ENCODE assay signal across 8 cellular contexts in genomic region chrX:78886550-78886949, GRCh38. TPM values are rescaled to one million over a fixed set of nuclear protein-coding genes. Genes with fewer than 3 reads are reported as not detected.
DNase-seq lines count a peak whose midpoint lies in the region; ATAC-seq and TF ChIP-seq lines count a peak whose summit lies in the region.

No MANE protein-coding gene starts in this region.

- H3K9me3 ChIP-seq in Panc1 (ENCODE audit: control insufficient read depth, insufficient read depth, low read depth, low read length): no peaks in the 10 kb centered on the region

- BruUV-seq in Panc1 (replicated peaks; lab: Mats Ljungman, UMichigan): no TSS peak

- H3K36me3 ChIP-seq in Panc1 (ENCODE audit: control insufficient read depth, insufficient read depth, low read length): no peaks in the 10 kb centered on the region

- POLR2A ChIA-PET in AG04449 (lab: Yijun Ruan, JAX): no interaction called here
- POLR2A ChIA-PET in Panc1 (lab: Charles Lee): no interaction called here

- DNase-seq in AG04449 (ENCODE audit: low read depth, low spot score) (no peak), GM13976 (ENCODE audit: low spot score) (peak; percentile 12), Panc1 (ENCODE audit: low read depth, low spot score) (peak; percentile 0), inferior parietal cortex (ENCODE audit: extremely low spot score) (peak; percentile 5), AG08396 (ENCODE audit: low spot score) (no peak), cerebellum (ENCODE audit: low spot score) (no peak), NCI-H187 (lab: John Stamatoyannopoulos, UW) (no peak)
- no peak for DNase-seq in activated CD4-positive, alpha-beta T cell treated with anti-CD3 and anti-CD28 coated beads, Interleukin-2, amount 50 U/mL, for 1 hour

- ATAC-seq in Panc1: 0 out of 2 replicates have a peak, but pooled peaks have one; percentile 58

- CTCF ChIA-PET in AG04449 (lab: Yijun Ruan, JAX): interaction anchor here (0.7 to 1.0 kb wide), 3 partner anchors 291 to 331 kb away, joined by 3 to 6 read pairs (median 4); no protein-coding TSS in a partner anchor
- CTCF ChIA-PET in Panc1 (lab: Charles Lee): no interaction called here

- H3K4me1 ChIP-seq in Panc1 (ENCODE audit: control insufficient read depth, insufficient read depth, low read length): no peaks in the 10 kb centered on the region

- H3K27me3 ChIP-seq in Panc1 (ENCODE audit: control insufficient read depth, insufficient read depth, low read length): no peaks in the 10 kb centered on the region

- H3K27ac ChIP-seq in Panc1 (ENCODE audit: low read length): no peak overlapping the region

- no peak overlapping the region for H3K4me3 ChIP-seq in AG04449 (ENCODE audit: low read depth, low read length)
- no peak overlapping the region for H3K4me3 ChIP-seq in Panc1 (ENCODE audit: low read depth in 2 of 2, low read length in 2 of 2)

- in situ Hi-C loops in GM13976 (cut with MboI; ENCODE audit: low sequenced_read_pairs, unreplicated experiment) (no loop called here), Panc1 (cut with HindIII; ENCODE audit: low pct_unique_long_range_greater_than_20kb, low sequenced_read_pairs) (no loop called here)

- TF ChIP-seq CTCF in AG04449 (IDR thresholded peaks at IDR 0.05; ENCODE audit: insufficient read depth, low read length, missing control alignments): peak; percentile 17
- peak; percentile 21 for TF ChIP-seq CTCF in GM13976 (IDR thresholded peaks at IDR 0.05; ENCODE audit: borderline replicate concordance, control extremely low read depth, extremely low read depth, insufficient read depth, missing control alignments)
- TF ChIP-seq CTCF in Panc1 (IDR thresholded peaks at IDR 0.05): peak; percentile 38; the same call in 1 of the 2 replicates

- intact Hi-C loops in Panc1 (cut with micrococcal nuclease; ENCODE audit: unreplicated experiment): no loop called here

RNA-seq across cellular contexts. Expression of gene P2RY10, which starts 58.6 kb away (rescaled TPM):
- not detected for total RNA-seq in Panc1 (2021; ENCODE audit: unreplicated experiment)
- polyA plus RNA-seq in Panc1 (2012; ENCODE audit: insufficient read length): not detected
- not detected for total RNA-seq in cerebellum

Comparison
In these comparisons a context has a peak if more than half of its experiments do, and no peak if none do; other contexts are left out.
1. DNase-seq: peak in GM13976 (single experiment), Panc1 (single experiment) and inferior parietal cortex (single experiment); none in AG04449 (single experiment), AG08396 (single experiment), cerebellum (single experiment), NCI-H187 (0 of 2) and activated CD4-positive, alpha-beta T cell treated with anti-CD3 and anti-CD28 coated beads, Interleukin-2, amount 50 U/mL, for 1 hour (single experiment).
2. Peak in every context shown above with its lines, with median percentiles within 50 percentile points of each other: CTCF ChIP-seq.